Comparison of ENCODE assay signal across 29 cellular contexts in the genomic region with DNA sequence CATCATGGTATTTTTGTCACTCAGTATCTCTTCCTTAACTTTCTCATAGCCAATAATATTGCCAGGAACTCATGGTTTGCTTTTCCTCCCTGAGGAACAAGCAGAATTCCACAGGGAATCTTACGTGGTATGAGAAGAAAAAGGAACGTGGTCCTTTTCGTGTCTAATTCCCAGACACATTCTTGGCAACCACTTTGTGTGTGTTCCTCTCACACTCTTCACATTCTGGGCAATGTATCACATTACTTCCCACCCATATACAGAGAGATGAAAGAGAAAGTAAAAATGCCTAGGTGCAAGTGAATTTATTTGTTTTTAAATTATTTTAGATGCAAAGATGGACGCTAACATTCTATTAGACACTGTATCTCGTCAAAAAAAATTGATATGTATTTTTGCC.
DNase-seq lines count a peak whose midpoint lies in the region; ATAC-seq and TF ChIP-seq lines count a peak whose summit lies in the region.
"Had no signal": no experiment of that assay in that cellular context is flagged by ENCODE, and none has a peak within 500 bp of the region (broad histone marks: within the 10 kb centered on the region; RNA-seq: fewer than 3 reads in every experiment).

No MANE protein-coding gene starts in this region.

- DNase-seq in astrocyte of the hippocampus (ENCODE audit: low read depth, low spot score) (peak; percentile 71), fibroblast of pulmonary artery (ENCODE audit: low read depth) (peak; percentile 63), left lung (no peak), tibial artery (no peak)
- DNase-seq: activated CD4-positive, alpha-beta T cell treated with anti-CD3 and anti-CD28 coated beads, Interleukin-2, amount 10 ng/mL, durations not matched to agents 24 days and 14 days; activated CD8-positive, alpha-beta memory T cell treated with anti-CD3 and anti-CD28 coated beads for 24 hours; activated T-cell treated with anti-CD3 and anti-CD28 coated beads for 4 hours; amygdala; DMS53; effector memory CD8-positive, alpha-beta T cell; erythroblast; GDM1; HCEC 1CT; mesenchymal stem cell; NCI-H146; NCI-H446; NCI-H82; RPMI8226; stimulated activated CD4-positive, alpha-beta T cell treated with anti-CD3 and anti-CD28 coated beads, Interleukin-15, amount 100 ng/mL, for 24 hours; stimulated activated CD4-positive, alpha-beta T cell treated with anti-CD3 and anti-CD28 coated beads, Interleukin-4, amount 100 ng/mL, for 4 hours; transverse colon had no signal

- H3K4me1 ChIP-seq in left lung (no peaks in the 10 kb centered on the region), tibial artery (peaks cover 0 to 60% (median 18%) of the 10 kb centered on the region in 4 donors)
- H3K4me1 ChIP-seq: BLaER1 treated with 17β-estradiol and CSF1 and Interleukin-3, amounts not matched to agents 10 nM and 100 nM had no signal

- H3K9me3 ChIP-seq in left lung (peaks cover 0 to 10% of the 10 kb centered on the region in 2 donors), tibial artery (no peaks in the 10 kb centered on the region)
- H3K9me3 ChIP-seq: transverse colon had no signal

- TF ChIP-seq CTCF in fibroblast of pulmonary artery (IDR thresholded peaks at IDR 0.05; ENCODE audit: low read length, missing control alignments) (no peak), left lung (IDR thresholded peaks at IDR 0.05) (no peak), tibial artery (IDR thresholded peaks at IDR 0.05) (no peak)

- H3K4me3 ChIP-seq in fibroblast of pulmonary artery (replicated peaks; ENCODE audit: low read depth, low read length) (no peak overlapping the region), left lung (no peak overlapping the region), tibial artery (peak overlapping the region in 1 of 2 donors; percentile 16)
- H3K4me3 ChIP-seq: BLaER1 treated with 17β-estradiol and CSF1 and Interleukin-3, amounts not matched to agents 10 nM and 100 nM; hepatocyte; neural progenitor cell; transverse colon had no signal

- no peaks in the 10 kb centered on the region for H3K27me3 ChIP-seq in left lung
- no peaks in the 10 kb centered on the region for H3K27me3 ChIP-seq in tibial artery
- H3K27me3 ChIP-seq: BLaER1 treated with 17β-estradiol and CSF1 and Interleukin-3, amounts not matched to agents 10 nM and 100 nM; hepatocyte; neural progenitor cell; transverse colon had no signal

- intact Hi-C loops in left lung (cut with DNase I) = no loop called here
- intact Hi-C loops in tibial artery (cut with DNase I; ENCODE audit: low total_unique reads) = no loop called here

- ATAC-seq in left lung (peak; percentile 41), HG02852 (IDR thresholded peaks at IDR 0.05; ENCODE audit: unreplicated experiment) (no peak), HG03095 (IDR thresholded peaks at IDR 0.05; ENCODE audit: unreplicated experiment) (no peak), HG03025 (IDR thresholded peaks at IDR 0.05; ENCODE audit: low FRiP score, unreplicated experiment) (no peak)
- ATAC-seq: activated naive CD4-positive, alpha-beta T cell treated with anti-CD3 and anti-CD28 coated beads, Interleukin-2, amount 50 U/mL, for 72 hours; effector memory CD8-positive, alpha-beta T cell; sciatic nerve had no signal

- H3K36me3 ChIP-seq in left lung (no peaks in the 10 kb centered on the region), tibial artery (no peaks in the 10 kb centered on the region)
- H3K36me3 ChIP-seq: neural progenitor cell, transverse colon had no signal

- H3K27ac ChIP-seq in left lung = no peak overlapping the region
- H3K27ac ChIP-seq in tibial artery = peak overlapping the region; percentile 49 to 54
- H3K27ac ChIP-seq: BLaER1 treated with 17β-estradiol and CSF1 and Interleukin-3, amounts not matched to agents 10 nM and 100 nM; hepatocyte; neural progenitor cell; transverse colon had no signal

Comparison
In these comparisons a context has a peak if more than half of its experiments do, and no peak if none do; other contexts are left out.
1. DNase-seq: peak in astrocyte of the hippocampus (single experiment) and fibroblast of pulmonary artery (single experiment); none in left lung (0 of 2) and tibial artery (0 of 2).
2. H3K27ac ChIP-seq: peak in tibial artery (2 of 2); none in left lung (0 of 2).